ENCODE assay signal across 1 cellular context in the genomic region with DNA sequence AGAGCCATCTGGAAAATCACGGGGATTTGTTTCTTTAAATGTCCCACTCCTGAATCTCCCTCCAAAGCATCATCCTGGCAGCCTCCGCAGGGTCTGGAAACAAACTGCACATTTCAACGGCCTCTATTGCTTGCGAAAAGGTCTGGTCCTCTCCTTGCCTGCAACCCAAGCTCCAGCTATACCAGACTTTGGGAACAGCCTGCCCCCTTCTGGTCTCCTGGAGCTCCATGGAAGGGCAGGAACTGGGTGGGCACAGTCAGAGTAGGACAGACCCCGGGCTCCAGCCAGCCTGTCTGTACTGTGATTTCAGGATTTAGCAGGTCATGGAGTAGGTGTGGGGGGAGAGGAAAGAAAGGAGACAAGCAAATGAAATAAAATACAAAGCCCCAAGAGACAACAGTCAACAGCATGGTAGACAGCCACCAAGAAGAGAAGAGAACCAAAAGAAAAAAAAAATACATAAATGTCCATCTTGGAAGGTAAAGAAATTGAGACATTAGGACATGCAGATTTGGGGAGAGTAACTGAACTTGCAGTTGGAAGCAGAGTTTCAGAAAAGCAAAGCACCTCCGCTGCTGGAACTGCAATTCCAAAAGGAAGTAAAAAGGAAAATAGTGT.
TF ChIP-seq lines count a peak whose summit lies in the region.

No MANE protein-coding gene starts in this region.

TF ChIP-seq in HCT116, 20 proteins besides CTCF, POLR2A, EP300 and RAD21 (continued from another document):
- TF ChIP-seq, protein P1, sequence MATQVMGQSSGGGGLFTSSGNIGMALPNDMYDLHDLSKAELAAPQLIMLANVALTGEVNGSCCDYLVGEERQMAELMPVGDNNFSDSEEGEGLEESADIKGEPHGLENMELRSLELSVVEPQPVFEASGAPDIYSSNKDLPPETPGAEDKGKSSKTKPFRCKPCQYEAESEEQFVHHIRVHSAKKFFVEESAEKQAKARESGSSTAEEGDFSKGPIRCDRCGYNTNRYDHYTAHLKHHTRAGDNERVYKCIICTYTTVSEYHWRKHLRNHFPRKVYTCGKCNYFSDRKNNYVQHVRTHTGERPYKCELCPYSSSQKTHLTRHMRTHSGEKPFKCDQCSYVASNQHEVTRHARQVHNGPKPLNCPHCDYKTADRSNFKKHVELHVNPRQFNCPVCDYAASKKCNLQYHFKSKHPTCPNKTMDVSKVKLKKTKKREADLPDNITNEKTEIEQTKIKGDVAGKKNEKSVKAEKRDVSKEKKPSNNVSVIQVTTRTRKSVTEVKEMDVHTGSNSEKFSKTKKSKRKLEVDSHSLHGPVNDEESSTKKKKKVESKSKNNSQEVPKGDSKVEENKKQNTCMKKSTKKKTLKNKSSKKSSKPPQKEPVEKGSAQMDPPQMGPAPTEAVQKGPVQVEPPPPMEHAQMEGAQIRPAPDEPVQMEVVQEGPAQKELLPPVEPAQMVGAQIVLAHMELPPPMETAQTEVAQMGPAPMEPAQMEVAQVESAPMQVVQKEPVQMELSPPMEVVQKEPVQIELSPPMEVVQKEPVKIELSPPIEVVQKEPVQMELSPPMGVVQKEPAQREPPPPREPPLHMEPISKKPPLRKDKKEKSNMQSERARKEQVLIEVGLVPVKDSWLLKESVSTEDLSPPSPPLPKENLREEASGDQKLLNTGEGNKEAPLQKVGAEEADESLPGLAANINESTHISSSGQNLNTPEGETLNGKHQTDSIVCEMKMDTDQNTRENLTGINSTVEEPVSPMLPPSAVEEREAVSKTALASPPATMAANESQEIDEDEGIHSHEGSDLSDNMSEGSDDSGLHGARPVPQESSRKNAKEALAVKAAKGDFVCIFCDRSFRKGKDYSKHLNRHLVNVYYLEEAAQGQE (IDR thresholded peaks at IDR 0.05; ENCODE audit: low read depth): no peak
- no peak for TF ChIP-seq SP1 (IDR thresholded peaks at IDR 0.05; ENCODE audit: low read depth)
- no peak for TF ChIP-seq ZNF274 (IDR thresholded peaks at IDR 0.05; ENCODE audit: low read depth, low read length)
- TF ChIP-seq YY1 (IDR thresholded peaks at IDR 0.05; ENCODE audit: extremely low read depth, insufficient replicate concordance, low read depth, low read length): no peak
